25 cellular contexts compared by ENCODE assay signal in the genomic region with DNA sequence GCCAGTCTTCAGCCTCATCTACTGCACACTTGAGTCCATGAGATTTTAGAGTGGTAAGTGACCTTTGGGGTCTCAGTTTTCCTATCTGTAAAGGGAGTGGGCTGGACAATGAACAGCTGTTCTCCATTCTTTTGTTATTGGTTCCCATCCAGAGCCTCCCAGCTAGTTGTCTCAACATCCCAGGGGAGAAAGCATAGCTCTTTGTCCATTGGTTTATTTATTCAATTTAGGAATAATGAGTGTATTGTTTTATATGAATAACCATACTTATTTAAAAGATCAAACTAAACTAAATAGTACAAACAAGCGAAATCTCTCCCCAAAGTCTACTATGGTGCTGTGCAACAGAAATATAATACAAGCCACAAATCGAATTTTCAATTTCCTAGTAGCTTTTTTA. TPM values are rescaled to one million over a fixed set of nuclear protein-coding genes. Genes with fewer than 3 reads are reported as not detected.
A peak's percentile ranks its signal among the peaks of the same experiment; 100 is the strongest.
DNase-seq lines count a peak whose midpoint lies in the region; ATAC-seq, FAIRE-seq and TF ChIP-seq lines count a peak whose summit lies in the region.
"Had no signal": no experiment of that assay in that cellular context is flagged by ENCODE, and none has a peak within 500 bp of the region (broad histone marks: within the 10 kb centered on the region; RNA-seq: fewer than 3 reads in every experiment).

No MANE protein-coding gene starts in this region.

- FAIRE-seq in kidney (lab: Jason Lieb, UNC), result no peak
- FAIRE-seq: GM19239, H54, RCC 7860 had no signal

- no peak for TF ChIP-seq EP300 in upper lobe of left lung (IDR thresholded peaks at IDR 0.05)

- intact Hi-C loops in kidney (cut with DNase I), result loop anchor here (10.0 kb wide), 1 partner anchor 55 kb away; the partner anchor contains the start of gene TP53TG5

- H3K4me3 ChIP-seq in kidney (ENCODE audit: low read length in 2 of 2) (no peak overlapping the region), upper lobe of left lung (no peak overlapping the region)

- WGBS in upper lobe of left lung, 2 donors, result 84 to 88% methylated on average over 2 of the region's 2 CpGs

- H3K4me1 ChIP-seq in kidney (ENCODE audit: control insufficient read depth in 1 of 2, insufficient read depth in 1 of 2, low read depth in 1 of 2, low read length in 2 of 2) (no peaks in the 10 kb centered on the region), upper lobe of left lung (no peaks in the 10 kb centered on the region)

- H3K9ac ChIP-seq in kidney (ENCODE audit: low read length in 2 of 2), result no peak overlapping the region

- H3K27me3 ChIP-seq in upper lobe of left lung, result no peaks in the 10 kb centered on the region

- DNase-seq in COLO829 (ENCODE audit: low spot score) (peak; percentile 79), hippocampal formation (lab: John Stamatoyannopoulos, UW) (peak; percentile 28 to 90), putamen (ENCODE audit: low spot score) (peak; percentile 81), NCI-H510A treated with DMSO at 0.1 percent for 48 hours (lab: John Stamatoyannopoulos, UW) (no peak), kidney (no peak), upper lobe of left lung (no peak)
- DNase-seq in activated CD4-positive, alpha-beta T cell treated with anti-CD3 and anti-CD28 coated beads for 48 hours, result no peak
- DNase-seq: AML-193, DMS79, Karpas-422, NCI-H1694, NCI-H2081, NCI-H2171, NCI-H345, NCI-H524 treated with DMSO at 0.1 percent for 48 hours, OCI-M1 had no signal

- H3K9me3 ChIP-seq in kidney (ENCODE audit: control insufficient read depth in 1 of 2, low read length in 2 of 2), result no peaks in the 10 kb centered on the region
- no peaks in the 10 kb centered on the region for H3K9me3 ChIP-seq in upper lobe of left lung

- TF ChIP-seq POLR2A in upper lobe of left lung (IDR thresholded peaks at IDR 0.05), result no peak

- TF ChIP-seq CTCF in kidney (IDR thresholded peaks at IDR 0.05; ENCODE audit: borderline replicate concordance, extremely low read depth, insufficient read depth), result no peak
- no peak for TF ChIP-seq CTCF in upper lobe of left lung (IDR thresholded peaks at IDR 0.05)

- H3K27ac ChIP-seq in angular gyrus (ENCODE audit: low read depth, low read length) (peak overlapping the region; percentile 96), kidney (ENCODE audit: low read depth in 2 of 2, low read length in 2 of 2) (no peak overlapping the region), upper lobe of left lung (no peak overlapping the region)
- H3K27ac ChIP-seq: C4-2B had no signal

- ATAC-seq in upper lobe of left lung (ENCODE audit: low FRiP score in 2 of 2), result no peak
- ATAC-seq: Right ventricle myocardium inferior had no signal

- H3K36me3 ChIP-seq in kidney (ENCODE audit: control insufficient read depth in 1 of 2, insufficient read depth in 2 of 2, low read length in 2 of 2) (no peaks in the 10 kb centered on the region), upper lobe of left lung (peaks cover 11 to 23% (median 19%) of the 10 kb centered on the region in 4 donors)

RNA-seq across cellular contexts. Expression of gene PIGT, which starts 13.7 kb away (rescaled TPM):
- total RNA-seq in kidney (90.9 TPM), upper lobe of left lung (10 to 100 TPM; 49.9 to 86.3 (median 63.0) TPM)
- polyA plus RNA-seq in kidney (ENCODE audit: insufficient read depth, low read depth, low replicate concordance), result 95.0 TPM

RNA-seq across cellular contexts. Expression of gene DBNDD2, which starts 21.5 kb away (rescaled TPM):
- total RNA-seq in kidney (51.5 TPM), upper lobe of left lung (10 to 100 TPM; 30.4 to 75.4 (median 52.8) TPM)
- polyA plus RNA-seq in kidney (ENCODE audit: insufficient read depth, low read depth, low replicate concordance), result 50.7 TPM

RNA-seq across cellular contexts. Expression of gene WFDC2, which starts 39.9 kb away (rescaled TPM):
- 2,874 TPM for total RNA-seq in kidney
- polyA plus RNA-seq in kidney (ENCODE audit: insufficient read depth, low read depth, low replicate concordance), result 1,908 TPM
- total RNA-seq in upper lobe of left lung, result 100 to 1,000 TPM in 5 of 6 donors, 10 to 100 TPM in 1; 91.7 to 163 (median 135) TPM
- total RNA-seq: A172, MCF 10A had no signal
- polyA plus RNA-seq: AG04450 had no signal

RNA-seq across cellular contexts. Expression of gene TP53TG5, which starts 51.5 kb away (rescaled TPM):
- total RNA-seq in kidney (not detected), upper lobe of left lung (not detected)
- polyA plus RNA-seq in kidney (ENCODE audit: insufficient read depth, low read depth, low replicate concordance), result not detected
- total RNA-seq: A172, MCF 10A had no signal
- polyA plus RNA-seq: AG04450 had no signal

Comparison
In these comparisons a context has a peak if more than half of its experiments do, and no peak if none do; other contexts are left out.
1. DNase-seq: peak in COLO829 (single experiment), hippocampal formation (2 of 2) and putamen (single experiment); none in activated CD4-positive, alpha-beta T cell treated with anti-CD3 and anti-CD28 coated beads for 48 hours (single experiment), NCI-H510A treated with DMSO at 0.1 percent for 48 hours (single experiment), kidney (single experiment) and upper lobe of left lung (0 of 2).
2. RNA of gene WFDC2, which starts 39.9 kb away (total RNA-seq): 2,874 TPM in kidney (single experiment); 91.7 to 163 TPM in upper lobe of left lung; every median in the first group is over 10 times any median in the second.